Comparison of ENCODE assay signal across 1 cellular context in the genomic region with DNA sequence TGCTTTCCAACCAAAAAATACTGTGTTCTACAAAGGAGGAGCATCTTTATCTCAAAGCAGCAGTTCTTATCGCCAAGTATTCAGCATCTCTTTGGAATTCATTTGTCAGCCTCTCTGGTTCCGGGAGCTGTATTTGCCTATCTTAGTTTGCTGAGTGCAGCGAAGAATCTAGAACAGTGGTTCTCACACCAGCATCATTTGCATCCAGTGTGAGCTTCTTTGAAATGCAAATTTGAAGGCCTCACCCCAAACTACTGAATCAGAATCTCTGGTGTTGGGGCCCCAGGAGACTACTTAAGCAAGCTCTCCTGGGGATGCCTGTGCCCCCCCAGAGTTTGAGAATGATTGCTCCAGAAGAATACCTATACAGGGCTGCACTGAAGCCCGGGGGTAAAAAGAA.
A peak's percentile ranks its signal among the peaks of the same experiment; 100 is the strongest.
TF ChIP-seq lines count a peak whose summit lies in the region.

No MANE protein-coding gene starts in this region.

TF ChIP-seq in H1, 55 proteins besides CTCF, POLR2A, EP300 and RAD21:
- no peak for TF ChIP-seq PHF8 (conservative IDR thresholded peaks at IDR 0.05; ENCODE audit: low read depth, low read length)
- TF ChIP-seq KDM4A (IDR thresholded peaks at IDR 0.05; ENCODE audit: low read depth, low read length, severe bottlenecking) = no peak
- TF ChIP-seq TAF1 (IDR thresholded peaks at IDR 0.05; ENCODE audit: low read depth, low read length) = 0 out of 2 replicates have a peak, but pooled peaks have one; percentile 1
- TF ChIP-seq BRCA1 (IDR thresholded peaks at IDR 0.05; ENCODE audit: low read depth, low read length) = no peak
- TF ChIP-seq ASH2L (IDR thresholded peaks at IDR 0.05; ENCODE audit: low read length) = no peak
- TF ChIP-seq KDM1A (IDR thresholded peaks at IDR 0.05; ENCODE audit: borderline replicate concordance, low read length) = 0 out of 2 replicates have a peak, but pooled peaks have one; percentile 9
- peak; percentile 34; the same call in 1 of the 2 replicates for TF ChIP-seq POU5F1 (IDR thresholded peaks at IDR 0.05; ENCODE audit: low read depth, low read length)
- TF ChIP-seq ZNF274 (IDR thresholded peaks at IDR 0.05; ENCODE audit: borderline replicate concordance, extremely low read depth, low read length) = no peak
- no peak for TF ChIP-seq SIX5 (IDR thresholded peaks at IDR 0.05; ENCODE audit: low read depth, low read length)
- no peak for TF ChIP-seq CHD7 (IDR thresholded peaks at IDR 0.05; ENCODE audit: insufficient replicate concordance, low read length)
- TF ChIP-seq MAFK (IDR thresholded peaks at IDR 0.05; ENCODE audit: low read depth, low read length) = no peak
- no peak for TF ChIP-seq SIN3A (conservative IDR thresholded peaks at IDR 0.05 in 1 of 2, IDR thresholded peaks at IDR 0.05 in 1 of 2; ENCODE audit: low read depth in 1 of 2, low read length in 2 of 2)
- no peak for TF ChIP-seq GABPA (IDR thresholded peaks at IDR 0.05; ENCODE audit: borderline replicate concordance, insufficient read depth, low read length)
- no peak for TF ChIP-seq YY1 (IDR thresholded peaks at IDR 0.05; ENCODE audit: low read depth, low read length)
- TF ChIP-seq HDAC2 (IDR thresholded peaks at IDR 0.05; ENCODE audit: borderline replicate concordance in 1 of 2, low read depth in 2 of 2, low read length in 2 of 2) = no peak
- TF ChIP-seq JUND (IDR thresholded peaks at IDR 0.05; ENCODE audit: low read length) = no peak
- TF ChIP-seq CBX5 (IDR thresholded peaks at IDR 0.05; ENCODE audit: low read depth, low read length) = no peak
- TF ChIP-seq SP2 (IDR thresholded peaks at IDR 0.05; ENCODE audit: low read length) = no peak
- TF ChIP-seq JUN (IDR thresholded peaks at IDR 0.05; ENCODE audit: low read depth, low read length) = no peak
- TF ChIP-seq NANOG (IDR thresholded peaks at IDR 0.05; ENCODE audit: insufficient read depth, low read depth, low read length, poor library complexity, severe bottlenecking) = no peak
- TF ChIP-seq RNF2 (IDR thresholded peaks at IDR 0.05; ENCODE audit: borderline replicate concordance, low read depth, low read length, missing control alignments, poor library complexity, severe bottlenecking) = no peak
- TF ChIP-seq TEAD4 (IDR thresholded peaks at IDR 0.05; ENCODE audit: low read depth, low read length) = no peak
